ENCODE assay signal across 26 cellular contexts in genomic region chr6:150302801-150303138, GRCh38.
DNase-seq lines count a peak whose midpoint lies in the region; ATAC-seq, FAIRE-seq and TF ChIP-seq lines count a peak whose summit lies in the region.
"Had no signal": no experiment of that assay in that cellular context is flagged by ENCODE, and none has a peak within 500 bp of the region (broad histone marks: within the 10 kb centered on the region; RNA-seq: fewer than 3 reads in every experiment).

No MANE protein-coding gene starts in this region.

- H3K79me2 ChIP-seq in astrocyte (ENCODE audit: insufficient read depth, low read length), result no peaks in the 10 kb centered on the region

- no peak overlapping the region for H3K27ac Mint-ChIP-seq in astrocyte (ENCODE audit: unreplicated experiment)
- H3K27ac Mint-ChIP-seq in glutamatergic neuron (ENCODE audit: unreplicated experiment), result peak overlapping the region; percentile 76
- H3K27ac Mint-ChIP-seq: T-helper 17 cell had no signal

- H2BK15ac ChIP-seq in neuronal stem cell (ENCODE audit: low read length), result no peak overlapping the region

- H2BK120ac ChIP-seq in neuronal stem cell (ENCODE audit: low read depth, low read length), result no peak overlapping the region

- H4K8ac ChIP-seq in neuronal stem cell (ENCODE audit: low read depth, low read length), result no peak overlapping the region

- peak; percentile 38 for DNase-seq in G401 (ENCODE audit: low spot score)
- no peak for DNase-seq in astrocyte (ENCODE audit: low read depth)
- no peak for DNase-seq in glutamatergic neuron
- DNase-seq in neuronal stem cell (ENCODE audit: low spot score), result no peak
- no peak for DNase-seq in activated naive CD4-positive, alpha-beta T cell (lab: John Stamatoyannopoulos, UW)
- DNase-seq in stimulated activated CD4-positive, alpha-beta T cell treated with anti-CD3 and anti-CD28 coated beads, Interleukin-12 subunit alpha, Interleukin-12 subunit beta, amount 100 ng/mL, for 4 hours, result no peak
- DNase-seq in GDM1 (lab: John Stamatoyannopoulos, UW), result no peak
- DNase-seq: activated CD4-positive, alpha-beta T cell treated with anti-CD3 and anti-CD28 coated beads for 1 hour; activated CD8-positive, alpha-beta memory T cell treated with anti-CD3 and anti-CD28 coated beads for 24 hours; activated gamma-delta T cell; COR-L47; effector CD4-positive, alpha-beta T cell; erythroblast; HCEC 1CT; heart right ventricle; NCI-H1436; NCI-H2107; NCI-H446; NCI-H82; occipital lobe; T-helper 17 cell had no signal

- no peaks in the 10 kb centered on the region for H3K79me1 ChIP-seq in neuronal stem cell (ENCODE audit: low read depth, low read length)

- no peaks in the 10 kb centered on the region for H3K27me3 ChIP-seq in astrocyte (ENCODE audit: insufficient read depth, low read length)
- H3K27me3 ChIP-seq in neuronal stem cell (ENCODE audit: control insufficient read depth in 3 of 3, insufficient read depth in 3 of 3, low read depth in 1 of 3, low read length in 3 of 3), result no peaks in the 10 kb centered on the region
- H3K27me3 ChIP-seq: BLaER1, tibial nerve had no signal

- no peak overlapping the region for H2AK5ac ChIP-seq in neuronal stem cell (ENCODE audit: low read depth, low read length)

- H3K9me3 Mint-ChIP-seq in astrocyte (ENCODE audit: unreplicated experiment) (peaks cover 4% of the 10 kb centered on the region), glutamatergic neuron (ENCODE audit: unreplicated experiment) (peaks cover 4% of the 10 kb centered on the region)

- H3K9me3 ChIP-seq in astrocyte (ENCODE audit: insufficient read depth, low read depth, low read length), result no peaks in the 10 kb centered on the region
- peaks cover 1 to 9% of the 10 kb centered on the region in 2 donors for H3K9me3 ChIP-seq in neuronal stem cell (replicated peaks in 1 of 2; ENCODE audit: control insufficient read depth in 2 of 2, insufficient read depth in 1 of 2, low read depth in 1 of 2, low read length in 2 of 2)

- H3K23ac ChIP-seq in neuronal stem cell (ENCODE audit: low read depth, low read length, poor library complexity), result no peak overlapping the region

- H3K9ac ChIP-seq in astrocyte (ENCODE audit: low read length) (no peak overlapping the region), neuronal stem cell (ENCODE audit: low read depth, low read length, poor library complexity) (no peak overlapping the region)
- H3K9ac ChIP-seq: BLaER1 had no signal

- H2BK12ac ChIP-seq in neuronal stem cell (ENCODE audit: low read length), result no peak overlapping the region

- H3K36me3 ChIP-seq in astrocyte (ENCODE audit: insufficient read depth, low read length), result no peaks in the 10 kb centered on the region
- H3K36me3 ChIP-seq in neuronal stem cell (replicated peaks in 1 of 2; ENCODE audit: control insufficient read depth in 2 of 2, insufficient read depth in 2 of 2, low read length in 2 of 2), result no peaks in the 10 kb centered on the region
- H3K36me3 ChIP-seq: BLaER1, heart right ventricle, tibial nerve had no signal

- no peak overlapping the region for H4K91ac ChIP-seq in neuronal stem cell (ENCODE audit: low read depth, low read length, poor library complexity)

- no peak overlapping the region for H2AFZ ChIP-seq in astrocyte (ENCODE audit: low read depth, low read length)
- H2AFZ ChIP-seq in neuronal stem cell (ENCODE audit: low read length), result peak overlapping the region; percentile 78

- TF ChIP-seq CTCF in astrocyte (IDR thresholded peaks at IDR 0.05; ENCODE audit: insufficient read depth, low read depth, low read length) (no peak), glutamatergic neuron (IDR thresholded peaks at IDR 0.05; ENCODE audit: partially characterized antibody, unreplicated experiment) (no peak)

- H3K36me3 Mint-ChIP-seq in astrocyte (ENCODE audit: low read depth, unreplicated experiment) (no peaks in the 10 kb centered on the region), glutamatergic neuron (ENCODE audit: unreplicated experiment) (peaks cover 5% of the 10 kb centered on the region)

- H3K4ac ChIP-seq in neuronal stem cell (ENCODE audit: low read length), result no peak overlapping the region

- no peak overlapping the region for H3K18ac ChIP-seq in neuronal stem cell (ENCODE audit: low read length)

- no peaks in the 10 kb centered on the region for H4K20me1 ChIP-seq in astrocyte (ENCODE audit: insufficient read depth, low read length)
- H4K20me1 ChIP-seq: BLaER1 had no signal

- H3K27me3 Mint-ChIP-seq in astrocyte (ENCODE audit: low read depth, unreplicated experiment) (peaks cover 3% of the 10 kb centered on the region), glutamatergic neuron (ENCODE audit: unreplicated experiment) (peaks cover 1% of the 10 kb centered on the region)

- H3K4me3 Mint-ChIP-seq in astrocyte (ENCODE audit: unreplicated experiment) (no peak overlapping the region), glutamatergic neuron (ENCODE audit: unreplicated experiment) (no peak overlapping the region)
- H3K4me3 Mint-ChIP-seq: T-helper 17 cell had no signal

- H3K4me1 Mint-ChIP-seq in astrocyte (ENCODE audit: low read depth, unreplicated experiment) (peaks cover 13% of the 10 kb centered on the region), glutamatergic neuron (ENCODE audit: low read depth, unreplicated experiment) (peaks cover 21% of the 10 kb centered on the region)
- H3K4me1 Mint-ChIP-seq: T-helper 17 cell had no signal

- in situ Hi-C loops in G401 (cut with HindIII; ENCODE audit: low sequenced_read_pairs), result no loop called here

- no peak for FAIRE-seq in astrocyte (lab: Jason Lieb, UNC)

- no peak for ATAC-seq in HG02763 (IDR thresholded peaks at IDR 0.05; ENCODE audit: unreplicated experiment)
- ATAC-seq: SK-N-SH treated with all-trans-retinoic acid at 6 μM for 48 hours, T-helper 17 cell had no signal

- no CpG with 5 or more reads among the region's 5 CpGs for WGBS in neuronal stem cell (ENCODE audit: extremely low coverage in 2 of 2, insufficient read length in 2 of 2, insufficient replicate concordance in 1 of 2), 2 donors

- no peak overlapping the region for H2BK5ac ChIP-seq in neuronal stem cell (ENCODE audit: low read length)

- peak overlapping the region; percentile 33 for H3K4me2 ChIP-seq in astrocyte (ENCODE audit: low read length)
- no peak overlapping the region for H3K4me2 ChIP-seq in neuronal stem cell (ENCODE audit: insufficient read depth, low read length, poor library complexity, severe bottlenecking)
- H3K4me2 ChIP-seq: BLaER1 had no signal

- no peak overlapping the region for H3K27ac ChIP-seq in astrocyte (ENCODE audit: low read depth, low read length)
- H3K27ac ChIP-seq in neuronal stem cell (replicated peaks; ENCODE audit: low read length), result no peak overlapping the region
- H3K27ac ChIP-seq: BLaER1, heart right ventricle, tibial nerve had no signal

- no peak overlapping the region for H3K4me3 ChIP-seq in astrocyte (ENCODE audit: insufficient read depth, low read depth, low read length)
- H3K4me3 ChIP-seq in neuronal stem cell (ENCODE audit: low read length in 2 of 2), result no peak overlapping the region
- H3K4me3 ChIP-seq: BLaER1, heart right ventricle, skin epidermis, tibial nerve had no signal

- H3K4me1 ChIP-seq in astrocyte (ENCODE audit: insufficient read depth, low read length), result peaks cover 11% of the 10 kb centered on the region
- peaks cover 3 to 27% of the 10 kb centered on the region in 2 donors for H3K4me1 ChIP-seq in neuronal stem cell (ENCODE audit: control insufficient read depth in 2 of 2, insufficient read depth in 1 of 2, low read depth in 1 of 2, low read length in 2 of 2)
- H3K4me1 ChIP-seq: BLaER1, heart right ventricle, tibial nerve had no signal

- H3K14ac ChIP-seq in neuronal stem cell (ENCODE audit: low read length), result no peak overlapping the region
